Comparison of ENCODE assay signal across 10 cellular contexts in the genomic region with DNA sequence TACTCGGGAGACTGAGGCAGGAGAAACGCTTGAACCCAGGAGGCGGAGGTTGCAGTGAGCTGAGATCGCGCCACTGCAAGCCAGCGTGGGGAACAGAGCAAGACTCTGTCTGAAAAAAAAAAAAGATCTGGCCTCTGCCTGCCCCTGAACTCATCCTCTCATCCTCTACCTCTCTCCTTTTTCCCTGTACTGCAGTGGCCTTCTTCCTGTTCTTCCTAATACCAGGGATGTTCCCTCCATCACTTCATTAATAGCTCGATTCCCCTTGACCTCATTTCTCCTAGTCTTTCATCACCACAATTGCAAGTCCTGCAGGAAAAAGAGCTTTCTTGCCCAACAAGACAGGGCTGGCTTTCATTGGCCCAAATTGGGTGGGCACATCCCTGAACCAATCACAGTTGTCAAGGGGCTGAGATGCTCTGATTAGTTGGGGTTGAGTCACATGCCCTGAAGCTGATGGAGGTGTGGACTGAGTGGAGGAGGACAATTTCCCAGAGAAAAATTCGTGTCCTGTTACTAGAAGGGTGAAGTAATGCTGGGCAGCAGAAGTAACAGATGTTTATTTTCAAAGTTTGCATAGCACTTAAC.
DNase-seq lines count a peak whose midpoint lies in the region; ATAC-seq and TF ChIP-seq lines count a peak whose summit lies in the region.
"Had no signal": no experiment of that assay in that cellular context is flagged by ENCODE, and none has a peak within 500 bp of the region (broad histone marks: within the 10 kb centered on the region; RNA-seq: fewer than 3 reads in every experiment).

No MANE protein-coding gene starts in this region.

- no peak for TF ChIP-seq POLR2A in IMR-90 (IDR thresholded peaks at IDR 0.05; ENCODE audit: low read depth, low read length)
- no peak for TF ChIP-seq POLR2A in GM18505 (IDR thresholded peaks at IDR 0.05; ENCODE audit: borderline replicate concordance, extremely low read depth, insufficient read depth, insufficient read length)

- no peak overlapping the region for H2AK5ac ChIP-seq in IMR-90 (ENCODE audit: low read depth, low read length)

- no peak overlapping the region for H3K4me3 ChIP-seq in IMR-90 (ENCODE audit: insufficient read depth, low read depth, low read length)

- peak overlapping the region; percentile 0 for H2AK9ac ChIP-seq in IMR-90 (replicated peaks; ENCODE audit: low read depth, low read length, poor library complexity)

- no peaks in the 10 kb centered on the region for H3K27me3 Mint-ChIP-seq in mesothelial cell of epicardium (ENCODE audit: low read depth)
- H3K27me3 Mint-ChIP-seq: activated T-helper 17 cell treated with anti-CD3 and anti-CD28 coated beads, Interleukin-2, amount 50 U/mL, for 72 hours had no signal

- WGBS in IMR-90 (ENCODE audit: extremely low coverage in 2 of 2, insufficient read length in 1 of 2), 2 experiments = 50% methylated on average over 2 of the region's 8 CpGs; no CpG with 5 or more reads in 1 of the 2 experiments

- H2BK20ac ChIP-seq in IMR-90 (ENCODE audit: low read depth, low read length) = no peak overlapping the region

- CTCF ChIA-PET in IMR-90 (lab: Yijun Ruan, JAX) = interaction anchor here (0.6 to 1.2 kb wide), 4 partner anchors 10 to 58 kb away, joined by 3 to 8 read pairs (median 5); no protein-coding TSS in a partner anchor

- DNase-seq in Caki2 (ENCODE audit: low read depth) = peak; percentile 53
- DNase-seq in IMR-90 = peak; percentile 87
- DNase-seq in astrocyte of the hippocampus (ENCODE audit: low read depth, low spot score) = peak; percentile 16
- no peak for DNase-seq in mesothelial cell of epicardium (ENCODE audit: low spot score in 2 of 2, unreplicated experiment in 2 of 2)
- DNase-seq in DMS53 (lab: John Stamatoyannopoulos, UW) = no peak
- DNase-seq in NCI-H1092 treated with DMSO at 0.1 percent for 48 hours (lab: John Stamatoyannopoulos, UW) = no peak
- DNase-seq: NCI-H1417 treated with DMSO at 0.1 percent for 48 hours had no signal

- H2BK5ac ChIP-seq in IMR-90 (ENCODE audit: low read depth, low read length, poor library complexity, severe bottlenecking) = no peak overlapping the region

- H3K14ac ChIP-seq in IMR-90 (replicated peaks; ENCODE audit: low read depth, low read length) = 0 out of 2 replicates have a peak overlapping the region, but pooled peaks have one; percentile 48

- H3K27me3 ChIP-seq in IMR-90 (ENCODE audit: control insufficient read depth, insufficient read depth, low read length) = no peaks in the 10 kb centered on the region

- in situ Hi-C loops in Caki2 (cut with HindIII; ENCODE audit: low pct_unique_long_range_greater_than_20kb, low sequenced_read_pairs) (loop anchor here (10.0 kb wide), 1 partner anchor 87 kb away; the partner anchor contains the start of gene PUM1), IMR-90 (cut with MboI; ENCODE audit: low sequenced_read_pairs) (no loop called here)

- 0 out of 2 replicates have a peak overlapping the region, but pooled peaks have one; percentile 24 for H3K4ac ChIP-seq in IMR-90 (ENCODE audit: low read depth, low read length)

- H2BK15ac ChIP-seq in IMR-90 (ENCODE audit: low read depth, low read length) = no peak overlapping the region

- TF ChIP-seq CTCF in IMR-90 (conservative IDR thresholded peaks at IDR 0.05; ENCODE audit: low read depth, low read length) (no peak), mesothelial cell of epicardium (IDR thresholded peaks at IDR 0.05; ENCODE audit: unreplicated experiment) (no peak)

- H3K18ac ChIP-seq in IMR-90 (ENCODE audit: low read depth, low read length) = no peak overlapping the region

- H3K27ac ChIP-seq in IMR-90 (ENCODE audit: insufficient read depth, low read length) = peak overlapping the region; percentile 29; the same call in 1 of the 2 replicates

- H3K27ac Mint-ChIP-seq in mesothelial cell of epicardium = peak overlapping the region; percentile 10
- H3K27ac Mint-ChIP-seq: activated T-helper 17 cell treated with anti-CD3 and anti-CD28 coated beads, Interleukin-2, amount 50 U/mL, for 72 hours had no signal

- peaks cover 6% of the 10 kb centered on the region for H3K4me1 ChIP-seq in IMR-90 (ENCODE audit: control insufficient read depth, insufficient read depth, low read length)

- H4K20me1 ChIP-seq in IMR-90 (ENCODE audit: insufficient read depth, low read length) = no peaks in the 10 kb centered on the region

- peaks cover 15% of the 10 kb centered on the region for H3K4me1 Mint-ChIP-seq in mesothelial cell of epicardium
- H3K4me1 Mint-ChIP-seq: activated T-helper 17 cell treated with anti-CD3 and anti-CD28 coated beads, Interleukin-2, amount 50 U/mL, for 72 hours had no signal

- H3K79me1 ChIP-seq in IMR-90 (ENCODE audit: low read depth in 1 of 2, low read length in 2 of 2) = peaks cover 2 to 11% of the 10 kb centered on the region in 2 experiments; a peak in 2 of 4 replicates

- no TSS peak for BruUV-seq in IMR-90 (replicated peaks; lab: Mats Ljungman, UMichigan)

- no peak overlapping the region; the same call in 1 of the 2 replicates for H4K91ac ChIP-seq in IMR-90 (ENCODE audit: insufficient read depth, low read depth, low read length)

- peaks cover 4% of the 10 kb centered on the region for H3K9me3 Mint-ChIP-seq in mesothelial cell of epicardium
- H3K9me3 Mint-ChIP-seq: activated T-helper 17 cell treated with anti-CD3 and anti-CD28 coated beads, Interleukin-2, amount 50 U/mL, for 72 hours had no signal

- no peak overlapping the region for H3K56ac ChIP-seq in IMR-90 (ENCODE audit: extremely low read depth, insufficient read depth, low read length)

- H3K9me3 ChIP-seq in IMR-90 (ENCODE audit: control insufficient read depth, insufficient read depth, low read length) = no peaks in the 10 kb centered on the region

- H2BK120ac ChIP-seq in IMR-90 (ENCODE audit: low read depth, low read length) = 0 out of 2 replicates have a peak overlapping the region, but pooled peaks have one; percentile 1

- no peaks in the 10 kb centered on the region for H3K36me3 Mint-ChIP-seq in mesothelial cell of epicardium

- no peak overlapping the region for H3K4me2 ChIP-seq in IMR-90 (ENCODE audit: low read depth, low read length)

- no peak overlapping the region for H4K5ac ChIP-seq in IMR-90 (ENCODE audit: low read depth, low read length)

- peak overlapping the region; percentile 32 to 80; a peak in 3 of 4 replicates for H4K8ac ChIP-seq in IMR-90 (ENCODE audit: low read depth in 2 of 2, low read length in 2 of 2)

- dilution Hi-C loops in IMR-90 (cut with HindIII; ENCODE audit: low sequenced_read_pairs, unreplicated experiment) = no loop called here

- no peak overlapping the region for H3K4me3 Mint-ChIP-seq in mesothelial cell of epicardium
- H3K4me3 Mint-ChIP-seq: activated T-helper 17 cell treated with anti-CD3 and anti-CD28 coated beads, Interleukin-2, amount 50 U/mL, for 72 hours had no signal

- H3K9ac ChIP-seq in IMR-90 (ENCODE audit: low read depth, low read length) = no peak overlapping the region

- H3K9me1 ChIP-seq in IMR-90 (ENCODE audit: insufficient read depth, low read length) = peaks cover 3% of the 10 kb centered on the region; the same call in 1 of the 2 replicates

- peak overlapping the region; percentile 29; the same call in 1 of the 2 replicates for H3K23ac ChIP-seq in IMR-90 (ENCODE audit: low read depth, low read length)

- ATAC-seq in IMR-90 (ENCODE audit: low read depth) = peak; percentile 58
- ATAC-seq in GM18505 (IDR thresholded peaks at IDR 0.05; ENCODE audit: unreplicated experiment) = no peak
- ATAC-seq in GM21447 (IDR thresholded peaks at IDR 0.05; ENCODE audit: unreplicated experiment) = no peak
- ATAC-seq: activated T-helper 17 cell treated with anti-CD3 and anti-CD28 coated beads, Interleukin-2, amount 50 U/mL, for 72 hours had no signal

- no peaks in the 10 kb centered on the region; the same call in 1 of the 2 replicates for H3K36me3 ChIP-seq in IMR-90 (ENCODE audit: control insufficient read depth, insufficient read depth, low read length)

- POLR2A ChIA-PET in IMR-90 (lab: Charles Lee; ENCODE audit: unreplicated experiment) = no interaction called here

- no peak for TF ChIP-seq RAD21 in IMR-90 (IDR thresholded peaks at IDR 0.05; ENCODE audit: low read length)

- intact Hi-C loops in IMR-90 (cut with micrococcal nuclease) = loop anchor here (10.0 kb wide), 1 partner anchor 197 kb away; no protein-coding TSS in a partner anchor

- peak overlapping the region; percentile 82 for H2AFZ ChIP-seq in IMR-90 (replicated peaks; ENCODE audit: low read length, poor library complexity)

TF ChIP-seq in IMR-90, 13 proteins besides CTCF, POLR2A, EP300 and RAD21:
- TF ChIP-seq NFE2L2 (IDR thresholded peaks at IDR 0.05; ENCODE audit: low read depth, low read length) (no peak), BHLHE40 (IDR thresholded peaks at IDR 0.05; ENCODE audit: low read depth, low read length) (no peak), MAZ (IDR thresholded peaks at IDR 0.05; ENCODE audit: borderline replicate concordance, low read depth, low read length) (no peak), MXI1 (IDR thresholded peaks at IDR 0.05; ENCODE audit: borderline replicate concordance, low read depth, low read length) (no peak), USF2 (IDR thresholded peaks at IDR 0.05; ENCODE audit: low read depth, low read length) (peak; percentile 86), CEBPB (IDR thresholded peaks at IDR 0.05; ENCODE audit: low read depth, low read length) (peak; percentile 92)

Comparison
In these comparisons a context has a peak if more than half of its experiments do, and no peak if none do; other contexts are left out.
1. DNase-seq: peak in Caki2 (single experiment), IMR-90 (single experiment) and astrocyte of the hippocampus (single experiment); none in mesothelial cell of epicardium (0 of 2), DMS53 (single experiment) and NCI-H1092 treated with DMSO at 0.1 percent for 48 hours (single experiment).